In genomic region chr4:11669156-11669555, GRCh38 we compare ENCODE assay signal across 1 cellular context.
TF ChIP-seq lines count a peak whose summit lies in the region.

No MANE protein-coding gene starts in this region.

TF ChIP-seq in IMR-90, 13 proteins besides CTCF, POLR2A, EP300 and RAD21:
- TF ChIP-seq CHD1 (IDR thresholded peaks at IDR 0.05; ENCODE audit: low read depth, low read length) (no peak), MXI1 (IDR thresholded peaks at IDR 0.05; ENCODE audit: borderline replicate concordance, low read depth, low read length) (no peak), SMC3 (IDR thresholded peaks at IDR 0.05; ENCODE audit: low read depth, low read length) (no peak), CEBPB (IDR thresholded peaks at IDR 0.05; ENCODE audit: low read depth, low read length) (no peak), RCOR1 (IDR thresholded peaks at IDR 0.05; ENCODE audit: insufficient replicate concordance, low read length) (no peak), MAFK (IDR thresholded peaks at IDR 0.05; ENCODE audit: low read depth, low read length) (no peak), BHLHE40 (IDR thresholded peaks at IDR 0.05; ENCODE audit: low read depth, low read length) (no peak), USF2 (IDR thresholded peaks at IDR 0.05; ENCODE audit: low read depth, low read length) (no peak), MAZ (IDR thresholded peaks at IDR 0.05; ENCODE audit: borderline replicate concordance, low read depth, low read length) (no peak), FOS (IDR thresholded peaks at IDR 0.05; ENCODE audit: low read depth, low read length) (no peak), RFX5 (IDR thresholded peaks at IDR 0.05; ENCODE audit: low read depth, low read length) (no peak), NFE2L2 (IDR thresholded peaks at IDR 0.05; ENCODE audit: low read depth, low read length) (no peak)
- TF ChIP-seq, protein P1, sequence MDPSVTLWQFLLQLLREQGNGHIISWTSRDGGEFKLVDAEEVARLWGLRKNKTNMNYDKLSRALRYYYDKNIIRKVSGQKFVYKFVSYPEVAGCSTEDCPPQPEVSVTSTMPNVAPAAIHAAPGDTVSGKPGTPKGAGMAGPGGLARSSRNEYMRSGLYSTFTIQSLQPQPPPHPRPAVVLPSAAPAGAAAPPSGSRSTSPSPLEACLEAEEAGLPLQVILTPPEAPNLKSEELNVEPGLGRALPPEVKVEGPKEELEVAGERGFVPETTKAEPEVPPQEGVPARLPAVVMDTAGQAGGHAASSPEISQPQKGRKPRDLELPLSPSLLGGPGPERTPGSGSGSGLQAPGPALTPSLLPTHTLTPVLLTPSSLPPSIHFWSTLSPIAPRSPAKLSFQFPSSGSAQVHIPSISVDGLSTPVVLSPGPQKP (IDR thresholded peaks at IDR 0.05; ENCODE audit: borderline replicate concordance, low read depth, low read length) = no peak
